Comparison of ENCODE assay signal across 26 cellular contexts in genomic region chr16:49744244-49744976, GRCh38.
"Had no signal": no experiment of that assay in that cellular context is flagged by ENCODE, and none has a peak within 500 bp of the region (broad histone marks: within the 10 kb centered on the region; RNA-seq: fewer than 3 reads in every experiment).

No MANE protein-coding gene starts in this region.

- H3K4me3 Mint-ChIP-seq: activated B cell treated with CpG ODN at 0.5 μM for 24 hours; activated CD8-positive, alpha-beta memory T cell treated with anti-CD3 and anti-CD28 coated beads, Interleukin-2, amount 10 ng/mL, durations not matched to agents 7 days and 5 days; activated CD8-positive, alpha-beta T cell treated with anti-CD3 and anti-CD28 coated beads, Interleukin-2, amount 10 ng/mL, durations not matched to agents 7 days and 5 days; activated naive CD4-positive, alpha-beta T cell treated with anti-CD3 and anti-CD28 coated beads, Interleukin-2, amount 50 U/mL, for 24 hours; activated naive CD8-positive, alpha-beta T cell treated with anti-CD3 and anti-CD28 coated beads, Interleukin-2, amount 50 U/mL, for 24 hours; central memory CD8-positive, alpha-beta T cell; immature natural killer cell; mesothelial cell of epicardium; naive B cell; T-helper 2 cell treated with Interferon-gamma antibody and Interleukin-4, amounts not matched to agents 5 μg/mL and 100 μg/mL, for 36 hours had no signal

- ATAC-seq: activated CD8-positive, alpha-beta memory T cell treated with anti-CD3 and anti-CD28 coated beads, Interleukin-2, amount 10 ng/mL, durations not matched to agents 7 days and 5 days; activated CD8-positive, alpha-beta T cell treated with anti-CD3 and anti-CD28 coated beads, Interleukin-2, amount 10 ng/mL, durations not matched to agents 7 days and 5 days; activated naive CD8-positive, alpha-beta T cell treated with anti-CD3 and anti-CD28 coated beads, Interleukin-2, amount 50 U/mL, for 24 hours; left colon had no signal

- H3K36me3 Mint-ChIP-seq: activated CD8-positive, alpha-beta memory T cell treated with anti-CD3 and anti-CD28 coated beads, Interleukin-2, amount 10 ng/mL, durations not matched to agents 7 days and 5 days; activated naive CD4-positive, alpha-beta T cell treated with anti-CD3 and anti-CD28 coated beads, Interleukin-2, amount 50 U/mL, for 24 hours; immature natural killer cell; mesothelial cell of epicardium; naive B cell had no signal

- H3K27me3 Mint-ChIP-seq: activated B cell treated with CpG ODN at 0.5 μM for 24 hours; activated CD8-positive, alpha-beta memory T cell treated with anti-CD3 and anti-CD28 coated beads, Interleukin-2, amount 10 ng/mL, durations not matched to agents 7 days and 5 days; activated naive CD4-positive, alpha-beta T cell treated with anti-CD3 and anti-CD28 coated beads, Interleukin-2, amount 50 U/mL, for 24 hours; activated naive CD8-positive, alpha-beta T cell treated with anti-CD3 and anti-CD28 coated beads, Interleukin-2, amount 50 U/mL, for 24 hours; naive B cell; progenitor cell of endocrine pancreas had no signal

- DNase-seq: activated B cell treated with CpG ODN at 0.5 μM for 24 hours; activated CD8-positive, alpha-beta memory T cell treated with anti-CD3 and anti-CD28 coated beads, Interleukin-2, amount 10 ng/mL, durations not matched to agents 7 days and 5 days; activated CD8-positive, alpha-beta T cell treated with anti-CD3 and anti-CD28 coated beads, Interleukin-2, amount 10 ng/mL, durations not matched to agents 7 days and 5 days; activated naive CD8-positive, alpha-beta T cell treated with anti-CD3 and anti-CD28 coated beads, Interleukin-2, amount 50 U/mL, for 24 hours; activated T-cell treated with anti-CD3 and anti-CD28 coated beads, Interleukin-2, amount 50 U/mL, for 48 hours; dermis blood vessel endothelial cell; effector CD8-positive, alpha-beta T cell; hypothalamus; immature natural killer cell; kidney; left colon; mammary epithelial cell; naive B cell; ovary; right lobe of liver; stimulated activated CD4-positive, alpha-beta T cell treated with anti-CD3 and anti-CD28 coated beads, Interleukin-2, amount 100 ng/mL, for 48 hours; stomach; T-helper 1 cell; thyroid gland had no signal

- H3K4me3 ChIP-seq: ovary, right lobe of liver, stomach, thyroid gland had no signal

- H3K4me1 Mint-ChIP-seq: activated B cell treated with CpG ODN at 0.5 μM for 24 hours; activated CD8-positive, alpha-beta memory T cell treated with anti-CD3 and anti-CD28 coated beads, Interleukin-2, amount 10 ng/mL, durations not matched to agents 7 days and 5 days; activated naive CD4-positive, alpha-beta T cell treated with anti-CD3 and anti-CD28 coated beads, Interleukin-2, amount 50 U/mL, for 24 hours; central memory CD8-positive, alpha-beta T cell; immature natural killer cell; naive B cell had no signal

- H3K36me3 ChIP-seq: ovary, right lobe of liver, stomach, thyroid gland had no signal

- H3K27me3 ChIP-seq: ovary, right lobe of liver, thyroid gland had no signal

- H3K9me3 ChIP-seq: ovary, right lobe of liver, stomach, thyroid gland had no signal

- H3K27ac ChIP-seq: epithelial cell of prostate, ovary, right lobe of liver, stomach, thyroid gland had no signal

- H3K4me1 ChIP-seq: right lobe of liver had no signal

- H3K9me3 Mint-ChIP-seq: activated B cell treated with CpG ODN at 0.5 μM for 24 hours; activated naive CD4-positive, alpha-beta T cell treated with anti-CD3 and anti-CD28 coated beads, Interleukin-2, amount 50 U/mL, for 24 hours; activated naive CD8-positive, alpha-beta T cell treated with anti-CD3 and anti-CD28 coated beads, Interleukin-2, amount 50 U/mL, for 24 hours; activated T-helper 2 cell treated with anti-CD3 and anti-CD28 coated beads, Interferon-gamma antibody, Interleukin-2, Interleukin-4, amounts not matched to agents 10 μg/mL and 5 μg/mL and 100 μg/mL, durations not matched to agents 14 hours and 24 hours and 36 hours; central memory CD8-positive, alpha-beta T cell; immature natural killer cell; mesothelial cell of epicardium; naive B cell; T-helper 2 cell treated with Interferon-gamma antibody and Interleukin-4, amounts not matched to agents 5 μg/mL and 100 μg/mL, for 36 hours had no signal

- H3K27ac Mint-ChIP-seq: activated B cell treated with CpG ODN at 0.5 μM for 24 hours; activated CD8-positive, alpha-beta memory T cell treated with anti-CD3 and anti-CD28 coated beads, Interleukin-2, amount 10 ng/mL, durations not matched to agents 7 days and 5 days; activated CD8-positive, alpha-beta T cell treated with anti-CD3 and anti-CD28 coated beads, Interleukin-2, amount 10 ng/mL, durations not matched to agents 7 days and 5 days; activated naive CD4-positive, alpha-beta T cell treated with anti-CD3 and anti-CD28 coated beads, Interleukin-2, amount 50 U/mL, for 24 hours; activated naive CD8-positive, alpha-beta T cell treated with anti-CD3 and anti-CD28 coated beads, Interleukin-2, amount 50 U/mL, for 24 hours; activated T-helper 2 cell treated with anti-CD3 and anti-CD28 coated beads, Interferon-gamma antibody, Interleukin-2, Interleukin-4, amounts not matched to agents 10 μg/mL and 5 μg/mL and 100 μg/mL, durations not matched to agents 14 hours and 24 hours and 36 hours; immature natural killer cell; mesothelial cell of epicardium; progenitor cell of endocrine pancreas; T-helper 2 cell treated with Interferon-gamma antibody and Interleukin-4, amounts not matched to agents 5 μg/mL and 100 μg/mL, for 36 hours had no signal
